In the genomic region with DNA sequence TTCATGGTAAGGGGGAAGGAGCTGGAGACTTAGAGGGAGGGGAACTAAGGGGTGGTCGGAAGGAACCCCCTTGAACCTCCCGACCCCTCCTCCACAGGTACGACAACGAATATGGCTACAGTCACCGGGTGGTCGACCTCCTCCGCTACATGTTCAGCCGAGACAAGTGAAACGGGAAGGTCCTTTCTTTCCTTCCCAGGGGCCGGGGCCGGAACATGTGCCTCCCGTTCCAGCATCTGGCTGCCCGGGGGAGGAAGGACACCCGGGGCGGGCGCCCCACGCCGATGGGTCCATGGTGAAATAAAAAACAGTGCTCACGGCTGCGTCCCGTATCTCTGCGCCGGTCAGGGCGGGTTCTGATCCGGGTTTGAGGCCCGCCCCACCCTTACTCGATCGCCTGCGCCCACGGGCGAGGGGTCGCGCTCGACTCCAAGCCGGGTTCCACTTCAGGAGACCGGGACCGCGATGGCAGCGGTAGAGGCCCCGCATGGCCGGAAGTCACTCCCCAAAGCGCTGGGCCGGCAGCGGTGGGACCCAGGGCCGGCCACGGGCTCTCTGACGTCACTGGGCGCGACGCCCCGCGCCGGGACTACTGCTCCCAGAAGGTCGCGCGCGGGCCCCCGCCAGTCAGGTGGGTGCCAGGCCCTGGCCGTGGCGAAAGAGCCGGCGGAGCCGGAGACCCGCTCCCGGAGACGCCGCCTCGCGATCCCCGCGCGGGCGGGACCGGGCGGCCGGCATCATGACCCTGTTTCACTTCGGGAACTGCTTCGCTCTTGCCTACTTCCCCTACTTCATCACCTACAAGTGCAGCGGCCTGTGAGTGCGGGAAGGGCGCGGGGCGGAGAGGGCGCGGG, we compare ENCODE assay signal across 1 cellular context.
TF ChIP-seq lines count a peak whose summit lies in the region.

A gene with protein sequence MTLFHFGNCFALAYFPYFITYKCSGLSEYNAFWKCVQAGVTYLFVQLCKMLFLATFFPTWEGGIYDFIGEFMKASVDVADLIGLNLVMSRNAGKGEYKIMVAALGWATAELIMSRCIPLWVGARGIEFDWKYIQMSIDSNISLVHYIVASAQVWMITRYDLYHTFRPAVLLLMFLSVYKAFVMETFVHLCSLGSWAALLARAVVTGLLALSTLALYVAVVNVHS (plus strand): TSS at position 626 of the 854 bp plus-strand sequence. CDS start 114 bp downstream, at position 740.

TF ChIP-seq in HCT116, 20 proteins besides CTCF, POLR2A, EP300 and RAD21 (continued from another document):
- TF ChIP-seq, protein P1, sequence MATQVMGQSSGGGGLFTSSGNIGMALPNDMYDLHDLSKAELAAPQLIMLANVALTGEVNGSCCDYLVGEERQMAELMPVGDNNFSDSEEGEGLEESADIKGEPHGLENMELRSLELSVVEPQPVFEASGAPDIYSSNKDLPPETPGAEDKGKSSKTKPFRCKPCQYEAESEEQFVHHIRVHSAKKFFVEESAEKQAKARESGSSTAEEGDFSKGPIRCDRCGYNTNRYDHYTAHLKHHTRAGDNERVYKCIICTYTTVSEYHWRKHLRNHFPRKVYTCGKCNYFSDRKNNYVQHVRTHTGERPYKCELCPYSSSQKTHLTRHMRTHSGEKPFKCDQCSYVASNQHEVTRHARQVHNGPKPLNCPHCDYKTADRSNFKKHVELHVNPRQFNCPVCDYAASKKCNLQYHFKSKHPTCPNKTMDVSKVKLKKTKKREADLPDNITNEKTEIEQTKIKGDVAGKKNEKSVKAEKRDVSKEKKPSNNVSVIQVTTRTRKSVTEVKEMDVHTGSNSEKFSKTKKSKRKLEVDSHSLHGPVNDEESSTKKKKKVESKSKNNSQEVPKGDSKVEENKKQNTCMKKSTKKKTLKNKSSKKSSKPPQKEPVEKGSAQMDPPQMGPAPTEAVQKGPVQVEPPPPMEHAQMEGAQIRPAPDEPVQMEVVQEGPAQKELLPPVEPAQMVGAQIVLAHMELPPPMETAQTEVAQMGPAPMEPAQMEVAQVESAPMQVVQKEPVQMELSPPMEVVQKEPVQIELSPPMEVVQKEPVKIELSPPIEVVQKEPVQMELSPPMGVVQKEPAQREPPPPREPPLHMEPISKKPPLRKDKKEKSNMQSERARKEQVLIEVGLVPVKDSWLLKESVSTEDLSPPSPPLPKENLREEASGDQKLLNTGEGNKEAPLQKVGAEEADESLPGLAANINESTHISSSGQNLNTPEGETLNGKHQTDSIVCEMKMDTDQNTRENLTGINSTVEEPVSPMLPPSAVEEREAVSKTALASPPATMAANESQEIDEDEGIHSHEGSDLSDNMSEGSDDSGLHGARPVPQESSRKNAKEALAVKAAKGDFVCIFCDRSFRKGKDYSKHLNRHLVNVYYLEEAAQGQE (IDR thresholded peaks at IDR 0.05; ENCODE audit: low read depth) = no peak
- no peak for TF ChIP-seq ZNF274 (IDR thresholded peaks at IDR 0.05; ENCODE audit: low read depth, low read length)
- no peak for TF ChIP-seq EZH2phosphoT487 (IDR thresholded peaks at IDR 0.05; ENCODE audit: borderline replicate concordance)
- no peak; the same call in 1 of the 2 replicates for TF ChIP-seq FOSL1 (IDR thresholded peaks at IDR 0.05; ENCODE audit: low read depth)
- TF ChIP-seq SRF (IDR thresholded peaks at IDR 0.05; ENCODE audit: low read depth) = peak; percentile 92
- TF ChIP-seq SP1 (IDR thresholded peaks at IDR 0.05; ENCODE audit: low read depth) = peak; percentile 65
- TF ChIP-seq SIN3A (IDR thresholded peaks at IDR 0.05; ENCODE audit: low read depth) = peak; percentile 92
- no peak for TF ChIP-seq YY1 (IDR thresholded peaks at IDR 0.05; ENCODE audit: extremely low read depth, insufficient replicate concordance, low read depth, low read length)
- no peak for TF ChIP-seq JUND (IDR thresholded peaks at IDR 0.05)
- peak; percentile 97 for TF ChIP-seq ZFX (IDR thresholded peaks at IDR 0.05)
- TF ChIP-seq TCF7L2 (IDR thresholded peaks at IDR 0.05; ENCODE audit: borderline replicate concordance, extremely low read depth, insufficient read depth, insufficient read length) = no peak
- no peak for TF ChIP-seq CBX3 (IDR thresholded peaks at IDR 0.05; ENCODE audit: low read depth)
